ENCODE assay signal across 1 cellular context in the genomic region with DNA sequence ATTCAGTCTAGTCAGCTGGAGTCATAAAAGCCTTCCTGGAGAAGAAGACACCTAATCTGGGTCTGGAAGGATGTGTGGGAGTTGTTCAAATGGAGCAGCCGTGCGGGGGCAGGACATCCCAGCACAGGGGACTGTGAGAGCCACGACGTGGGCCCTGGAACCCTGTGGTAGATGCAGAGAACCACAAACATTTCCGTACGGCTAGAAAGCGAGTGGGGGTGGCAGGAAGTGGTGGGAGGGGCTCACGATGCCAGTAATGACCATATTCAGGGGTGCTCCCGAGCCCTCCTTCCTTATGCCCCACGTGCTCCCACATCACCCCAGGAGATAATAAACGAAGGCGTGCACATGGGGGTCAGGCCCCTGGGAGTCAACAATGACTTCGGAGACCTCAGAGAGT.
TF ChIP-seq lines count a peak whose summit lies in the region.

No MANE protein-coding gene starts in this region.

TF ChIP-seq in GM12878, 131 proteins besides CTCF, POLR2A, EP300 and RAD21 (continued from another document):
- 0 out of 2 replicates have a peak, but pooled peaks have one; percentile 35 for TF ChIP-seq CBFB (IDR thresholded peaks at IDR 0.05; ENCODE audit: low read depth)
- TF ChIP-seq EGR1 (IDR thresholded peaks at IDR 0.05; ENCODE audit: borderline replicate concordance in 1 of 2, low read depth in 2 of 2, low read length in 2 of 2), result peak in 1 of 2 experiments; percentile 30; a peak in 1 of 3 replicates
- no peak for TF ChIP-seq GABPA (IDR thresholded peaks at IDR 0.05; ENCODE audit: low read depth)
- TF ChIP-seq PAX5 (IDR thresholded peaks at IDR 0.05; ENCODE audit: borderline replicate concordance, low read depth, low read length), result 0 out of 2 replicates have a peak, but pooled peaks have one; percentile 9
TF ChIP-seq in GM12878: peak in this region for 6.
